10 cellular contexts compared by ENCODE assay signal in the genomic region with DNA sequence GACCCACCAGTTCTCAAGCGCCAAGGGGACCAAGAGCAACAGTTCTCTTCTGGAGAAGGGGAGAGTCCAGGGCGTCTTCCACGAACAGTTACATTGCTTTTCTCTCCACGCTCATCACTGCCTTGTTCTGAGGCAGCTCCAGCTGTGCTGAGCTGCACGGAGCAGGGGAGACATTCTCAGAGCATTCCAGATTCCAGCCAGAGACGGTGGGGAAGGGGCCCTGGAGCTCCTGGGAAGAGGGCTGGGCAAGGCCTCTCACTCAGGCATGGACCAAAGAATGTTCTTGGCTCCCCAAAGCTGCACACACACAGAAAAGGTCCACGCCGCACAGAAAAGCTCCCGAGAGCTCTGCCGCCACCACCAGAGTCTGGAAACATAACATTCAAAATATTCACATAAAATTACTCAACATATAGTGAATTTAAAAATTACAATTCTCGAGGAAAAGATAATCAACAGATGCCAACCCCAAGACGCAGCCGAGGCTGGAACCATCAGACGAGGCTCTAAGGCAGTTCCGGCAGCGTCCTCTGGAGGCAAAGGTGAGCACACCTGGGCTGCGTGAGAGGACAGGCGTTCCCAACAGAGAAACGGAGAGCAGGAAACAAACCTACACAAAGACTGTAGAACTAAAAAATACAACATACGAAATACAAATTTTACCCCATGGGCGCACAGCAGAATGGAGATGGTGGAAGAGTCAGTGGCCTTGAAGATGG. TPM values are rescaled to one million over a fixed set of nuclear protein-coding genes. Genes with fewer than 3 reads are reported as not detected.
A peak's percentile ranks its signal among the peaks of the same experiment; 100 is the strongest.
DNase-seq lines count a peak whose midpoint lies in the region; FAIRE-seq and TF ChIP-seq lines count a peak whose summit lies in the region.
"Had no signal": no experiment of that assay in that cellular context is flagged by ENCODE, and none has a peak within 500 bp of the region (broad histone marks: within the 10 kb centered on the region; RNA-seq: fewer than 3 reads in every experiment).

No MANE protein-coding gene starts in this region.

- peaks cover 0 to 9% of the 10 kb centered on the region in 2 donors for H3K4me1 ChIP-seq in neuronal stem cell (ENCODE audit: control insufficient read depth in 2 of 2, insufficient read depth in 1 of 2, low read depth in 1 of 2, low read length in 2 of 2)

- H3K27me3 ChIP-seq in neuronal stem cell (ENCODE audit: control insufficient read depth in 3 of 3, insufficient read depth in 3 of 3, low read depth in 1 of 3, low read length in 3 of 3) (no peaks in the 10 kb centered on the region), dorsolateral prefrontal cortex (no peaks in the 10 kb centered on the region)
- H3K27me3 ChIP-seq: ovary had no signal

- no peak overlapping the region for H2BK12ac ChIP-seq in neuronal stem cell (ENCODE audit: low read length)

- H2AK5ac ChIP-seq in neuronal stem cell (ENCODE audit: low read depth, low read length), result peak overlapping the region; percentile 50

- no peak overlapping the region for H4K91ac ChIP-seq in neuronal stem cell (ENCODE audit: low read depth, low read length, poor library complexity)

- peaks cover 0 to 2% of the 10 kb centered on the region in 2 donors for H3K9me3 ChIP-seq in neuronal stem cell (replicated peaks in 1 of 2; ENCODE audit: control insufficient read depth in 2 of 2, insufficient read depth in 1 of 2, low read depth in 1 of 2, low read length in 2 of 2)
- H3K9me3 ChIP-seq: ovary had no signal

- no peak overlapping the region for H2BK120ac ChIP-seq in neuronal stem cell (ENCODE audit: low read depth, low read length)

- whole genome bisulfite sequencing in neuronal stem cell (ENCODE audit: extremely low coverage in 2 of 2, insufficient read length in 2 of 2, insufficient replicate concordance in 1 of 2), 2 donors, result no CpG with 5 or more reads among the region's 21 CpGs

- H3K4me3 ChIP-seq in coronary artery, result no peak overlapping the region
- H3K4me3 ChIP-seq in neuronal stem cell (ENCODE audit: low read length in 2 of 2), result no peak overlapping the region
- H3K4me3 ChIP-seq in dorsolateral prefrontal cortex, result no peak overlapping the region
- H3K4me3 ChIP-seq: ovary had no signal

- H4K8ac ChIP-seq in neuronal stem cell (ENCODE audit: low read depth, low read length), result no peak overlapping the region

- intact Hi-C loops in dorsolateral prefrontal cortex (cut with DNase I), result loop anchor here in 1 of 2 donors (10.0 kb wide), 1 partner anchor 236 kb away; no protein-coding TSS in a partner anchor

- no peak overlapping the region for H3K4me2 ChIP-seq in neuronal stem cell (ENCODE audit: insufficient read depth, low read length, poor library complexity, severe bottlenecking)

- no peak overlapping the region for H3K9ac ChIP-seq in neuronal stem cell (ENCODE audit: low read depth, low read length, poor library complexity)

- H3K27ac ChIP-seq in coronary artery (no peak overlapping the region), neuronal stem cell (replicated peaks; ENCODE audit: low read length) (no peak overlapping the region), dorsolateral prefrontal cortex (no peak overlapping the region)
- H3K27ac ChIP-seq: ovary had no signal

- FAIRE-seq in RCC 7860 (lab: Jason Lieb, UNC), result no peak

- H3K23ac ChIP-seq in neuronal stem cell (ENCODE audit: low read depth, low read length, poor library complexity), result no peak overlapping the region

- H2BK15ac ChIP-seq in neuronal stem cell (ENCODE audit: low read length), result no peak overlapping the region

- no peak overlapping the region for H2AFZ ChIP-seq in neuronal stem cell (ENCODE audit: low read length)

- TF ChIP-seq CTCF in coronary artery (IDR thresholded peaks at IDR 0.05) (no peak), dorsolateral prefrontal cortex (IDR thresholded peaks at IDR 0.05 in 54 of 56, conservative IDR thresholded peaks at IDR 0.05 in 2 of 56; ENCODE audit: low read depth in 1 of 56, partially characterized antibody in 56 of 56) (no peak)

- peaks cover 8% of the 10 kb centered on the region for H3K79me1 ChIP-seq in neuronal stem cell (ENCODE audit: low read depth, low read length)

- peak; percentile 34 to 65 for DNase-seq in SHP77 (lab: John Stamatoyannopoulos, UW)
- no peak for DNase-seq in SHP77 treated with DMSO at 0.1 percent for 48 hours (lab: John Stamatoyannopoulos, UW)
- DNase-seq in NCI-H1436 (lab: John Stamatoyannopoulos, UW), result peak; percentile 60
- DNase-seq in coronary artery (ENCODE audit: low spot score), result peak; percentile 61
- DNase-seq in neuronal stem cell (ENCODE audit: low spot score), result no peak
- no peak for DNase-seq in amniotic stem cell (lab: John Stamatoyannopoulos, UW)
- no peak for DNase-seq in dorsolateral prefrontal cortex
- no peak for DNase-seq in RCC 7860 (ENCODE audit: low spot score)
- DNase-seq: ovary had no signal

- peak overlapping the region; percentile 71 for H2BK5ac ChIP-seq in neuronal stem cell (ENCODE audit: low read length)

- H3K4ac ChIP-seq in neuronal stem cell (ENCODE audit: low read length), result no peak overlapping the region

- peak overlapping the region; percentile 66 for H3K14ac ChIP-seq in neuronal stem cell (ENCODE audit: low read length)

- peak overlapping the region; percentile 8 for H3K18ac ChIP-seq in neuronal stem cell (ENCODE audit: low read length)

- no peaks in the 10 kb centered on the region for H3K36me3 ChIP-seq in neuronal stem cell (replicated peaks in 1 of 2; ENCODE audit: control insufficient read depth in 2 of 2, insufficient read depth in 2 of 2, low read length in 2 of 2)
- H3K36me3 ChIP-seq: ovary had no signal

RNA-seq across cellular contexts. Expression of gene UBE2G2, which starts 40.5 kb away (rescaled TPM):
- polyA plus RNA-seq in neuronal stem cell (2013, experiment 1 of 2), result 48.4 TPM
- 50.1 TPM for polyA plus RNA-seq in neuronal stem cell (2013, experiment 2 of 2)
- 100 to 1,000 TPM in 7 of 120 experiments, 10 to 100 TPM in 113; 62.2 to 111 (median 84.5) TPM for total RNA-seq in dorsolateral prefrontal cortex

RNA-seq across cellular contexts. Expression of gene TSPEAR, which starts 49.8 kb away (rescaled TPM):
- polyA plus RNA-seq in neuronal stem cell (2013, experiment 1 of 2), result 0.04 TPM
- 0.04 TPM for polyA plus RNA-seq in neuronal stem cell (2013, experiment 2 of 2)
- total RNA-seq in dorsolateral prefrontal cortex, result 1 to 10 TPM in 1 of 120 experiments, under 1 TPM in 66, not detected in 53; 0.12 to 1.0 (median 0.28) TPM
- total RNA-seq: M059J had no signal

RNA-seq across cellular contexts. Expression of gene SUMO3, which starts 56.7 kb away (rescaled TPM):
- polyA plus RNA-seq in neuronal stem cell (2013, experiment 1 of 2), result 216 TPM
- polyA plus RNA-seq in neuronal stem cell (2013, experiment 2 of 2), result 212 TPM
- total RNA-seq in dorsolateral prefrontal cortex, result 100 to 1,000 TPM in 16 of 120 experiments, 10 to 100 TPM in 104; 44.1 to 127 (median 83.9) TPM

Comparison
In these comparisons a context has a peak if more than half of its experiments do, and no peak if none do; other contexts are left out.
1. DNase-seq: peak in SHP77 (2 of 2), NCI-H1436 (single experiment) and coronary artery (single experiment); none in SHP77 treated with DMSO at 0.1 percent for 48 hours (single experiment), neuronal stem cell (single experiment), amniotic stem cell (single experiment), dorsolateral prefrontal cortex (0 of 10) and RCC 7860 (single experiment).